In the genomic region with DNA sequence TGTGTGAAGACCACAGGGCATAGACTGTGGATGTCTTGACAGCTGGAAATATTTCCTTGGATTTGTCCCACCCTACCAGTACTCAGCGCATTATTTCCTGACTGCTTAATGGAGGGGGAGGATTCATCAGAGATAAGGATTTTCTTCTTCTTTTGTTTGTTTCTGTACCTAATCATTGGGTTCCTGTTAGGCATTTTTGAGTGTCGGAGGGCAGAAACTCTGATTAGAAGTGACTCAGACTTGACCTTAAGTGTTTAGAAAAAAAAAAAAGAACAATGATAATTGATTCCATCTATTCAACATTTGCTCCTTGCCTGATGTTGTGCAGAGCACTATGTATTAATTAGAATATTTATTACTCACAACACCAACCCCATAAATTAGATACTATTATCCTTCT, we compare ENCODE assay signal across 24 cellular contexts.
DNase-seq lines count a peak whose midpoint lies in the region; ATAC-seq and TF ChIP-seq lines count a peak whose summit lies in the region.
"Had no signal": no experiment of that assay in that cellular context is flagged by ENCODE, and none has a peak within 500 bp of the region (broad histone marks: within the 10 kb centered on the region; RNA-seq: fewer than 3 reads in every experiment).

No MANE protein-coding gene starts in this region.

- H4K8ac ChIP-seq in H9 (replicated peaks; ENCODE audit: insufficient read length, low read depth, low read length), result no peak overlapping the region
- H4K8ac ChIP-seq in mesendoderm (ENCODE audit: low read depth, low read length), result no peak overlapping the region

- no peak overlapping the region for H4K91ac ChIP-seq in H9 (ENCODE audit: insufficient read length, low read depth, low read length)

- no peaks in the 10 kb centered on the region for H3K27me3 Mint-ChIP-seq in H9 (ENCODE audit: low read depth)
- H3K27me3 Mint-ChIP-seq: CD4-positive, alpha-beta memory T cell; CD4-positive, CD25-positive, alpha-beta regulatory T cell; CD8-positive, alpha-beta memory T cell had no signal

- no peaks in the 10 kb centered on the region for H3K36me3 Mint-ChIP-seq in H9 (ENCODE audit: insufficient read depth in 1 of 3, low read depth in 3 of 3)
- no peaks in the 10 kb centered on the region for H3K36me3 Mint-ChIP-seq in stimulated activated effector memory CD8-positive, alpha-beta T cell treated with anti-CD3 and anti-CD28 coated beads, Interleukin-12 subunit alpha, Interleukin-12 subunit beta, amount 100 ng/mL, for 72 hours
- H3K36me3 Mint-ChIP-seq: CD14-positive monocyte; CD4-positive, alpha-beta memory T cell; CD4-positive, CD25-positive, alpha-beta regulatory T cell; CD8-positive, alpha-beta memory T cell had no signal

- no peak overlapping the region for H3K27ac ChIP-seq in H9 (ENCODE audit: insufficient read length, low read depth, low read length)
- H3K27ac ChIP-seq in mesendoderm (ENCODE audit: low read depth, low read length), result no peak overlapping the region
- H3K27ac ChIP-seq: BLaER1 had no signal

- H3K4me3 ChIP-seq in mesendoderm (ENCODE audit: low read length), result no peak overlapping the region
- H3K4me3 ChIP-seq: BLaER1, GM12878 had no signal

- no peak overlapping the region for H3K14ac ChIP-seq in H9 (ENCODE audit: insufficient read depth, low read length)

- H3T11ph ChIP-seq in H9 (ENCODE audit: low read length), result no peak overlapping the region

- H3K23ac ChIP-seq in H9 (ENCODE audit: insufficient read length, low read depth, low read length), result no peak overlapping the region
- no peak overlapping the region for H3K23ac ChIP-seq in mesendoderm (ENCODE audit: low read length)

- H3K79me2 ChIP-seq in H9 (ENCODE audit: insufficient read depth, low read length) (no peaks in the 10 kb centered on the region), mesendoderm (ENCODE audit: control insufficient read depth, insufficient read depth, low read length) (no peaks in the 10 kb centered on the region)

- no peaks in the 10 kb centered on the region for H3K4me1 Mint-ChIP-seq in H9
- H3K4me1 Mint-ChIP-seq in stimulated activated effector memory CD8-positive, alpha-beta T cell treated with anti-CD3 and anti-CD28 coated beads, Interleukin-12 subunit alpha, Interleukin-12 subunit beta, amount 100 ng/mL, for 72 hours, result no peaks in the 10 kb centered on the region
- H3K4me1 Mint-ChIP-seq: CD14-positive monocyte; CD4-positive, alpha-beta memory T cell; CD4-positive, CD25-positive, alpha-beta regulatory T cell; CD8-positive, alpha-beta memory T cell had no signal

- no peak overlapping the region for H3K27ac Mint-ChIP-seq in H9
- H3K27ac Mint-ChIP-seq in stimulated activated effector memory CD8-positive, alpha-beta T cell treated with anti-CD3 and anti-CD28 coated beads, Interleukin-12 subunit alpha, Interleukin-12 subunit beta, amount 100 ng/mL, for 72 hours, result no peak overlapping the region
- H3K27ac Mint-ChIP-seq: CD14-positive monocyte; CD4-positive, alpha-beta memory T cell; CD4-positive, CD25-positive, alpha-beta regulatory T cell; CD8-positive, alpha-beta memory T cell had no signal

- H2AK5ac ChIP-seq in H9 (ENCODE audit: insufficient read length, low read length) (no peak overlapping the region), mesendoderm (ENCODE audit: low read length) (no peak overlapping the region)

- TF ChIP-seq CTCF in H9 (conservative IDR thresholded peaks at IDR 0.05), result no peak

- H4K20me1 ChIP-seq in H9 (ENCODE audit: control insufficient read depth, insufficient read depth, insufficient read length), result no peaks in the 10 kb centered on the region
- H4K20me1 ChIP-seq: BLaER1 had no signal

- H2BK5ac ChIP-seq in H9 (ENCODE audit: insufficient read length, low read length) (no peak overlapping the region), mesendoderm (ENCODE audit: low read length) (no peak overlapping the region)

- no peak overlapping the region for H3K18ac ChIP-seq in H9 (ENCODE audit: insufficient read length, low read depth, low read length)
- no peak overlapping the region for H3K18ac ChIP-seq in mesendoderm (ENCODE audit: low read length)

- ATAC-seq in HG03469 (IDR thresholded peaks at IDR 0.05; ENCODE audit: unreplicated experiment), result no peak
- no peak for ATAC-seq in stimulated activated effector memory CD8-positive, alpha-beta T cell treated with anti-CD3 and anti-CD28 coated beads, Interleukin-12 subunit alpha, Interleukin-12 subunit beta, amount 100 ng/mL, for 72 hours
- ATAC-seq: GM12878 had no signal

- H3K56ac ChIP-seq in H9 (ENCODE audit: insufficient read length, low read depth, low read length) (no peak overlapping the region), mesendoderm (ENCODE audit: low read length) (no peak overlapping the region)

- H3K36me3 ChIP-seq in mesendoderm (ENCODE audit: control insufficient read depth, insufficient read depth, low read length), result no peaks in the 10 kb centered on the region
- H3K36me3 ChIP-seq: BE2C, BLaER1 had no signal

- H3K4ac ChIP-seq in H9 (ENCODE audit: low read depth, low read length) (no peak overlapping the region), mesendoderm (ENCODE audit: low read depth, low read length) (no peak overlapping the region)

- peak overlapping the region; percentile 32 for H2AFZ ChIP-seq in H9 (ENCODE audit: low read length)

- H3K23me2 ChIP-seq in H9 (ENCODE audit: insufficient read length, low read depth, low read length, poor library complexity, severe bottlenecking), result no peaks in the 10 kb centered on the region

- no peak overlapping the region for H3K4me3 Mint-ChIP-seq in H9
- H3K4me3 Mint-ChIP-seq in stimulated activated effector memory CD8-positive, alpha-beta T cell treated with anti-CD3 and anti-CD28 coated beads, Interleukin-12 subunit alpha, Interleukin-12 subunit beta, amount 100 ng/mL, for 72 hours, result no peak overlapping the region
- H3K4me3 Mint-ChIP-seq: CD14-positive monocyte; CD4-positive, alpha-beta memory T cell; CD4-positive, CD25-positive, alpha-beta regulatory T cell; CD8-positive, alpha-beta memory T cell had no signal

- H3K9me3 Mint-ChIP-seq in H9, result no peaks in the 10 kb centered on the region
- no peaks in the 10 kb centered on the region for H3K9me3 Mint-ChIP-seq in stimulated activated effector memory CD8-positive, alpha-beta T cell treated with anti-CD3 and anti-CD28 coated beads, Interleukin-12 subunit alpha, Interleukin-12 subunit beta, amount 100 ng/mL, for 72 hours

- H2BK20ac ChIP-seq in H9 (ENCODE audit: low read depth, low read length, poor library complexity, severe bottlenecking), result no peak overlapping the region

- DNase-seq in H9 (no peak), NCI-H2227 treated with DMSO at 0.1 percent for 48 hours (lab: John Stamatoyannopoulos, UW) (peak; percentile 18), mesendoderm (peak; percentile 55)
- no peak for DNase-seq in NK-92 treated with Interleukin-12 subunit alpha and Interleukin-12 subunit beta, amount 100 ng/mL, for 24 hours (lab: John Stamatoyannopoulos, UW)
- DNase-seq in stimulated activated effector memory CD8-positive, alpha-beta T cell treated with anti-CD3 and anti-CD28 coated beads, Interleukin-12 subunit alpha, Interleukin-12 subunit beta, amount 100 ng/mL, for 72 hours (ENCODE audit: low spot score in 2 of 2), result no peak
- DNase-seq: 8988T; ACHN; BE2C; C1 segment of cervical spinal cord; CD4-positive, alpha-beta memory T cell; CD4-positive, CD25-positive, alpha-beta regulatory T cell; CD8-positive, alpha-beta memory T cell; COR-L47; DMS 273 treated with DMSO at 0.1 percent for 48 hours; DMS153; DMS53; DMS79; DND-41; EL; GDM1 had no signal

- H4K5ac ChIP-seq in H9 (ENCODE audit: insufficient read length, low read depth, low read length), result no peak overlapping the region
- H4K5ac ChIP-seq in mesendoderm (ENCODE audit: low read length), result no peak overlapping the region

- H3K79me1 ChIP-seq in H9 (ENCODE audit: insufficient read depth, low read depth, low read length, poor library complexity, severe bottlenecking) (no peaks in the 10 kb centered on the region), mesendoderm (ENCODE audit: low read length) (no peaks in the 10 kb centered on the region)

- H2BK120ac ChIP-seq in H9 (ENCODE audit: low read depth, low read length, poor library complexity, severe bottlenecking), result no peak overlapping the region
- no peak overlapping the region for H2BK120ac ChIP-seq in mesendoderm (ENCODE audit: low read depth, low read length)

- H3K4me2 ChIP-seq in H9 (ENCODE audit: insufficient read depth, insufficient read length, low read length) (no peak overlapping the region), mesendoderm (ENCODE audit: low read length) (no peak overlapping the region)
- H3K4me2 ChIP-seq: BLaER1 had no signal

- no peak overlapping the region for H2BK12ac ChIP-seq in H9 (ENCODE audit: insufficient read length, low read depth, low read length)

- H3K9ac ChIP-seq in H9 (ENCODE audit: extremely low read depth, insufficient read length, low read length) (no peak overlapping the region), mesendoderm (ENCODE audit: low read length) (no peak overlapping the region)
- H3K9ac ChIP-seq: BLaER1 had no signal

- WGBS in H9 (ENCODE audit: extremely low coverage, insufficient read length, low lambda C conversion rate), result no CpG with 5 or more reads among the region's 2 CpGs
- no CpG with 5 or more reads among the region's 2 CpGs for WGBS in mesendoderm (ENCODE audit: extremely low coverage, insufficient coverage, low lambda C conversion rate)

- H3K4me1 ChIP-seq in H9 (ENCODE audit: insufficient read depth, low read length), result no peaks in the 10 kb centered on the region
- no peaks in the 10 kb centered on the region for H3K4me1 ChIP-seq in mesendoderm (ENCODE audit: control insufficient read depth, low read depth, low read length)
- H3K4me1 ChIP-seq: BE2C, BLaER1 had no signal

- H3K9me3 ChIP-seq in H9 (ENCODE audit: control insufficient read depth, low read depth, low read length), result no peaks in the 10 kb centered on the region
- H3K9me3 ChIP-seq: BE2C, BLaER1 had no signal

- H3K27me3 ChIP-seq in H9 (ENCODE audit: insufficient read depth, low read length) (no peaks in the 10 kb centered on the region), mesendoderm (ENCODE audit: insufficient read depth, low read length, poor library complexity) (no peaks in the 10 kb centered on the region)
- H3K27me3 ChIP-seq: BE2C, BLaER1 had no signal

- H2BK15ac ChIP-seq in H9 (ENCODE audit: low read depth, low read length) (no peak overlapping the region), mesendoderm (replicated peaks; ENCODE audit: low read depth) (no peak overlapping the region)

Comparison
In these comparisons a context has a peak if more than half of its experiments do, and no peak if none do; other contexts are left out.
1. DNase-seq: peak in NCI-H2227 treated with DMSO at 0.1 percent for 48 hours (single experiment) and mesendoderm (single experiment); none in H9 (single experiment), NK-92 treated with Interleukin-12 subunit alpha and Interleukin-12 subunit beta, amount 100 ng/mL, for 24 hours (single experiment) and stimulated activated effector memory CD8-positive, alpha-beta T cell treated with anti-CD3 and anti-CD28 coated beads, Interleukin-12 subunit alpha, Interleukin-12 subunit beta, amount 100 ng/mL, for 72 hours (0 of 2).